In genomic region chr4:152618971-152619370, GRCh38 we compare ENCODE assay signal across 31 cellular contexts.
"Had no signal": no experiment of that assay in that cellular context is flagged by ENCODE, and none has a peak within 500 bp of the region (broad histone marks: within the 10 kb centered on the region; RNA-seq: fewer than 3 reads in every experiment).

No MANE protein-coding gene starts in this region.

- H3K4me3 Mint-ChIP-seq: activated naive CD4-positive, alpha-beta T cell treated with anti-CD3 and anti-CD28 coated beads for 36 hours; activated naive CD8-positive, alpha-beta T cell treated with anti-CD3 and anti-CD28 coated beads for 36 hours; natural killer cell treated with Interleukin-12 subunit alpha and Interleukin-12 subunit beta and Interleukin-15 and Interleukin-18, amount 100 ng/mL, for 72 hours had no signal

- DNase-seq: activated CD4-positive, alpha-beta T cell treated with anti-CD3 and anti-CD28 coated beads for 48 hours; activated CD4-positive, alpha-beta T cell treated with anti-CD3 and anti-CD28 coated beads, Interleukin-2, amount 50 U/mL, for 48 hours; activated CD8-positive, alpha-beta memory T cell treated with anti-CD3 and anti-CD28 coated beads for 24 hours; activated effector memory CD4-positive, alpha-beta T cell treated with Interleukin-2 at 50 U/mL for 16 hours; activated naive CD4-positive, alpha-beta T cell treated with anti-CD3 and anti-CD28 coated beads for 36 hours; activated naive CD8-positive, alpha-beta T cell treated with anti-CD3 and anti-CD28 coated beads for 36 hours; adrenal gland; aorta; body of pancreas; cerebellar nuclear complex; colonic mucosa; effector CD8-positive, alpha-beta T cell; erythroblast; foreskin fibroblast; heart left ventricle; kidney glomerular epithelial cell; left lung; lower lobe of right lung; mesendoderm; right lobe of liver; stimulated activated CD4-positive, alpha-beta T cell treated with anti-CD3 and anti-CD28 coated beads, Interleukin-12 subunit alpha, Interleukin-12 subunit beta, amount 100 ng/mL, for 4 hours; stimulated activated CD4-positive, alpha-beta T cell treated with anti-CD3 and anti-CD28 coated beads, Interleukin-4, amount 100 ng/mL, for 1 hour; stimulated activated naive CD8-positive, alpha-beta T cell treated with anti-CD3 and anti-CD28 coated beads, Interleukin-15, Interleukin-2, amounts not matched to agents 100 U/mL and 50 U/mL, for 24 hours; T1000; testis; transverse colon; WERI-Rb-1 had no signal

- H3K36me3 Mint-ChIP-seq: activated naive CD8-positive, alpha-beta T cell treated with anti-CD3 and anti-CD28 coated beads for 36 hours; natural killer cell treated with Interleukin-12 subunit alpha and Interleukin-12 subunit beta and Interleukin-15 and Interleukin-18, amount 100 ng/mL, for 72 hours had no signal

- H3K27ac Mint-ChIP-seq: activated naive CD4-positive, alpha-beta T cell treated with anti-CD3 and anti-CD28 coated beads for 36 hours; activated naive CD8-positive, alpha-beta T cell treated with anti-CD3 and anti-CD28 coated beads for 36 hours; natural killer cell treated with Interleukin-12 subunit alpha and Interleukin-12 subunit beta and Interleukin-15 and Interleukin-18, amount 100 ng/mL, for 72 hours had no signal

- H3K27ac ChIP-seq: adrenal gland, body of pancreas, cardiac muscle cell, colonic mucosa, heart left ventricle, left lung, lower lobe of right lung, right lobe of liver, testis, transverse colon, vagina, WERI-Rb-1 had no signal

- H3K4me1 ChIP-seq: adrenal gland, body of pancreas, colonic mucosa, heart left ventricle, left lung, lower lobe of right lung, right lobe of liver, testis, transverse colon, vagina had no signal

- H3K9me3 ChIP-seq: adrenal gland, body of pancreas, colonic mucosa, heart left ventricle, left lung, lower lobe of right lung, right lobe of liver, testis, transverse colon, vagina had no signal

- H3K4me3 ChIP-seq: adrenal gland, body of pancreas, cardiac muscle cell, colonic mucosa, heart left ventricle, left lung, lower lobe of right lung, right lobe of liver, testis, transverse colon, vagina had no signal

- H3K9me3 Mint-ChIP-seq: activated naive CD4-positive, alpha-beta T cell treated with anti-CD3 and anti-CD28 coated beads for 36 hours; activated naive CD8-positive, alpha-beta T cell treated with anti-CD3 and anti-CD28 coated beads for 36 hours; natural killer cell treated with Interleukin-12 subunit alpha and Interleukin-12 subunit beta and Interleukin-15 and Interleukin-18, amount 100 ng/mL, for 72 hours had no signal

- H3K4me1 Mint-ChIP-seq: activated naive CD8-positive, alpha-beta T cell treated with anti-CD3 and anti-CD28 coated beads for 36 hours had no signal

- ATAC-seq: activated CD4-positive, CD25-positive, alpha-beta regulatory T cell treated with anti-CD3 and anti-CD28 coated beads, Interleukin-2, amount 50 U/mL, for 24 hours; body of pancreas; heart left ventricle; left lung; lower lobe of right lung; natural killer cell treated with Interleukin-12 subunit alpha and Interleukin-12 subunit beta and Interleukin-15 and Interleukin-18, amount 100 ng/mL, for 72 hours; right lobe of liver; stimulated activated naive CD8-positive, alpha-beta T cell treated with anti-CD3 and anti-CD28 coated beads, Interleukin-15, Interleukin-2, amounts not matched to agents 100 U/mL and 50 U/mL, for 24 hours had no signal

- H3K27me3 ChIP-seq: adrenal gland, body of pancreas, cardiac muscle cell, colonic mucosa, left lung, right lobe of liver, testis, transverse colon, vagina had no signal

- H3K36me3 ChIP-seq: adrenal gland, cardiac muscle cell, colonic mucosa, heart left ventricle, left lung, lower lobe of right lung, right lobe of liver, transverse colon, vagina, WERI-Rb-1 had no signal
